2 cellular contexts compared by ENCODE assay signal in genomic region chr9:123263227-123263626, GRCh38.
TF ChIP-seq lines count a peak whose summit lies in the region.

No MANE protein-coding gene starts in this region.

TF ChIP-seq in GM23338, 12 proteins besides CTCF, POLR2A, EP300 and RAD21 (continued from another document):
- TF ChIP-seq ZNF462 (CRISPR knock-in tag; IDR thresholded peaks at IDR 0.05) (no peak), ZNF331 (CRISPR knock-in tag; IDR thresholded peaks at IDR 0.05; ENCODE audit: low read depth) (no peak), REST (IDR thresholded peaks at IDR 0.05; ENCODE audit: unreplicated experiment) (no peak), CREB1 (CRISPR knock-in tag; IDR thresholded peaks at IDR 0.05; ENCODE audit: low read depth) (no peak), EZH2 (IDR thresholded peaks at IDR 0.05; ENCODE audit: low read depth, unreplicated experiment) (no peak), ZNF114 (CRISPR knock-in tag; IDR thresholded peaks at IDR 0.05) (no peak), POLR2AphosphoS5 (IDR thresholded peaks at IDR 0.05; ENCODE audit: low read depth) (no peak), JUNB (IDR thresholded peaks at IDR 0.05; ENCODE audit: unreplicated experiment) (no peak), NANOG (IDR thresholded peaks at IDR 0.05; ENCODE audit: borderline replicate concordance) (no peak), ETS1 (IDR thresholded peaks at IDR 0.05) (no peak)

TF ChIP-seq in K562, 482 proteins besides CTCF, POLR2A, EP300 and RAD21 (continued from another document):
- TF ChIP-seq, protein P1, sequence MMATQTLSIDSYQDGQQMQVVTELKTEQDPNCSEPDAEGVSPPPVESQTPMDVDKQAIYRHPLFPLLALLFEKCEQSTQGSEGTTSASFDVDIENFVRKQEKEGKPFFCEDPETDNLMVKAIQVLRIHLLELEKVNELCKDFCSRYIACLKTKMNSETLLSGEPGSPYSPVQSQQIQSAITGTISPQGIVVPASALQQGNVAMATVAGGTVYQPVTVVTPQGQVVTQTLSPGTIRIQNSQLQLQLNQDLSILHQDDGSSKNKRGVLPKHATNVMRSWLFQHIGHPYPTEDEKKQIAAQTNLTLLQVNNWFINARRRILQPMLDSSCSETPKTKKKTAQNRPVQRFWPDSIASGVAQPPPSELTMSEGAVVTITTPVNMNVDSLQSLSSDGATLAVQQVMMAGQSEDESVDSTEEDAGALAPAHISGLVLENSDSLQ (IDR thresholded peaks at IDR 0.05), result peak; percentile 51; the same call in 1 of the 2 replicates
